ENCODE assay signal across 16 cellular contexts in the genomic region with DNA sequence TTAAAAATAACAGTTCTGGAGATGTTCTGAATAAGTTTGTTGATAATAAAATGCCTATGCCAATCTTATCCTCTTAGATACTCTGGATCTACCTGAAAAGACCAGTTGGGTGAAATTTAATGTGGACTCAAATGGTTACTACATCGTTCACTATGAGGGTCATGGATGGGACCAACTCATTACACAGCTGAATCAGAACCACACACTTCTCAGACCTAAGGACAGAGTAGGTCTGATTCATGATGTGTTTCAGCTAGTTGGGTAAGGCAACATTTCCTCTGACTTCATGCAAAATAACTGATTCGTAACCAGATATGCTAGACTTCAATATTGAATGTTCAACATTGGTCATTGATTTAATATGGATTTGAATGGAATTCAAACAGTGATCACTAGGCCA. TPM values are rescaled to one million over a fixed set of nuclear protein-coding genes. Genes with fewer than 3 reads are reported as not detected.
DNase-seq lines count a peak whose midpoint lies in the region; ATAC-seq and TF ChIP-seq lines count a peak whose summit lies in the region.
"Had no signal": no experiment of that assay in that cellular context is flagged by ENCODE, and none has a peak within 500 bp of the region (broad histone marks: within the 10 kb centered on the region; RNA-seq: fewer than 3 reads in every experiment).

No MANE protein-coding gene starts in this region.

- H3K27ac Mint-ChIP-seq in activated CD4-positive, alpha-beta T cell treated with anti-CD3 and anti-CD28 coated beads for 36 hours = no peak overlapping the region

- intact Hi-C loops in activated CD4-positive, alpha-beta T cell treated with anti-CD3 and anti-CD28 coated beads for 36 hours (cut with DNase I, micrococcal nuclease) = loop anchor here in 1 of 2 experiments (5.0 kb wide), 1 partner anchor 36 kb away; no protein-coding TSS in a partner anchor

- H3K4me3 Mint-ChIP-seq in activated CD4-positive, alpha-beta T cell treated with anti-CD3 and anti-CD28 coated beads for 36 hours = no peak overlapping the region
- H3K4me3 Mint-ChIP-seq: HFFc6 had no signal

- ATAC-seq in activated CD4-positive, alpha-beta T cell treated with anti-CD3 and anti-CD28 coated beads for 36 hours = peak; percentile 83

- H3K9me3 Mint-ChIP-seq in activated CD4-positive, alpha-beta T cell treated with anti-CD3 and anti-CD28 coated beads for 36 hours (ENCODE audit: low read depth) = no peaks in the 10 kb centered on the region
- H3K9me3 Mint-ChIP-seq: HFFc6 had no signal

- no peak for DNase-seq in activated CD4-positive, alpha-beta T cell treated with anti-CD3 and anti-CD28 coated beads for 36 hours
- no peak for DNase-seq in activated CD4-positive, alpha-beta T cell treated with anti-CD3 and anti-CD28 coated beads for 48 hours
- DNase-seq in EL = peak; percentile 11
- peak; percentile 20 for DNase-seq in RKO (ENCODE audit: low spot score)
- DNase-seq in iris pigment epithelial cell (ENCODE audit: low read depth) = peak; percentile 42
- DNase-seq in GM10266 (ENCODE audit: extremely low spot score) = no peak
- no peak for DNase-seq in D341Med (ENCODE audit: low spot score)
- DNase-seq in DMS79 treated with DMSO at 0.1 percent for 48 hours (lab: John Stamatoyannopoulos, UW) = no peak
- DNase-seq: DMS53, GF-D8, HFFc6, MM.1S, NCI-H1105 treated with DMSO at 0.1 percent for 48 hours, NCI-H187, NCI-H446 had no signal

- POLR2A ChIA-PET in activated CD4-positive, alpha-beta T cell treated with anti-CD3 and anti-CD28 coated beads for 36 hours (lab: Charles Lee) = no interaction called here

- H3K4me1 Mint-ChIP-seq in activated CD4-positive, alpha-beta T cell treated with anti-CD3 and anti-CD28 coated beads for 36 hours = peaks cover 12% of the 10 kb centered on the region

- H3K36me3 Mint-ChIP-seq in activated CD4-positive, alpha-beta T cell treated with anti-CD3 and anti-CD28 coated beads for 36 hours (ENCODE audit: low read depth) = peaks cover 59% of the 10 kb centered on the region

- CTCF ChIA-PET in activated CD4-positive, alpha-beta T cell treated with anti-CD3 and anti-CD28 coated beads for 36 hours (lab: Charles Lee) = interaction anchor here (1.2 to 2.8 kb wide), 4 partner anchors 20 to 258 kb away, joined by 3 to 13 read pairs (median 3); no protein-coding TSS in a partner anchor

- no peaks in the 10 kb centered on the region for H3K27me3 Mint-ChIP-seq in activated CD4-positive, alpha-beta T cell treated with anti-CD3 and anti-CD28 coated beads for 36 hours

- TF ChIP-seq CTCF in GM10266 (IDR thresholded peaks at IDR 0.05; ENCODE audit: control insufficient read depth, insufficient read depth, low read depth, missing control alignments) = no peak

RNA-seq across cellular contexts. Expression of a gene that starts 27.0 kb away (rescaled TPM):
- total RNA-seq in activated CD4-positive, alpha-beta T cell treated with anti-CD3 and anti-CD28 coated beads for 36 hours = 10 to 100 TPM; 57.3 to 60.7 TPM
- total RNA-seq: H1 had no signal

RNA-seq across cellular contexts. Expression of a gene that starts 32.6 kb away (rescaled TPM):
- 10 to 100 TPM; 45.8 to 46.7 TPM for total RNA-seq in activated CD4-positive, alpha-beta T cell treated with anti-CD3 and anti-CD28 coated beads for 36 hours

Comparison
In these comparisons a context has a peak if more than half of its experiments do, and no peak if none do; other contexts are left out.
1. DNase-seq: peak in EL (single experiment), RKO (single experiment) and iris pigment epithelial cell (single experiment); none in activated CD4-positive, alpha-beta T cell treated with anti-CD3 and anti-CD28 coated beads for 36 hours (single experiment), activated CD4-positive, alpha-beta T cell treated with anti-CD3 and anti-CD28 coated beads for 48 hours (single experiment), GM10266 (single experiment), D341Med (single experiment) and DMS79 treated with DMSO at 0.1 percent for 48 hours (single experiment).